19 cellular contexts compared by ENCODE assay signal in the genomic region with DNA sequence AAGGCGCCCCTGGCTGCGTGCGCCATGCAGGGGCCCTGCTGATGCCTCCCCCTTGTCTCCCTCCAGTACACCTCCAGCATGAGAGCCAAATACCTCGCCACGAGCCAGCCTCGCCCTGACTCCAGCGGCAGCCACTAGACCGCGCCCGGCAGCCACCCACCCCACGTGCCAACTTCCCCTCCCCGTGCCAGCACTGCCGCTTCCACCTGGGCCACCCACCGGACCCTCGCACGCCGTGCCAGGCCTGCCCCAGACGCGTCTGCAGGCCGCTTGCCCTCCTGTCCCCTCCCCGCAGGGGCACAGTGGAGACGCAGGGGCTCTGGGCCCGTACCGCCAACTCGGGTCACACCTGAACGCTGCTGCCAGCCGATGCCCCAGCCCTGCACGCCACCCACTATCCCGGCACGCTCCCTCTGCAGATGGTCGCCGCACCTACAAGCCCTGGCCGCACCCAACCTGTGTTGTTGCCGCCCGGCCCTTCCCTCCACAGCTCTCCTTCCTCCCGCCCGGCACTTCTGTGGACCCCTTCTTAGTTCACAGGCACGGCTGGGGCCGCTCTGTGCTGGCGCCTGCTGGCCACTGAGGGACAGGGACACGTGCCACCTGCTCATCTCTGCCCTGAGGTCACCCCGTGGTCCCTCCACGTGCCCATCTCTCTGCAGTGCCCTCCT. TPM values are rescaled to one million over a fixed set of nuclear protein-coding genes. Genes with fewer than 3 reads are reported as not detected.
DNase-seq lines count a peak whose midpoint lies in the region; ATAC-seq, FAIRE-seq and TF ChIP-seq lines count a peak whose summit lies in the region.
"Had no signal": no experiment of that assay in that cellular context is flagged by ENCODE, and none has a peak within 500 bp of the region (broad histone marks: within the 10 kb centered on the region; RNA-seq: fewer than 3 reads in every experiment).

No MANE protein-coding gene starts in this region.

- peak; percentile 18 to 41; a peak in 3 of 4 replicates for TF ChIP-seq RAD21 in H1 (IDR thresholded peaks at IDR 0.05 in 1 of 2, conservative IDR thresholded peaks at IDR 0.05 in 1 of 2; ENCODE audit: low read depth in 2 of 2, low read length in 2 of 2)

- H3K18ac ChIP-seq in H1 (ENCODE audit: extremely low read depth, low read length) = no peak overlapping the region

- H3K79me2 ChIP-seq in DND-41 (ENCODE audit: insufficient read depth, low read length) (no peaks in the 10 kb centered on the region), H1 (ENCODE audit: control insufficient read depth in 1 of 2, insufficient read depth in 2 of 2, low read length in 2 of 2) (no peaks in the 10 kb centered on the region)

- DNase-seq in DND-41 (no peak), NT2/D1 (ENCODE audit: low read depth, low spot score) (no peak), H1 (ENCODE audit: low read depth in 1 of 2, low spot score in 2 of 2) (no peak), mucosa of descending colon (peak in 2 of 3 donors; percentile 31 to 65), cerebellar nuclear complex (lab: John Stamatoyannopoulos, UW) (no peak), NOMO-1 treated with dmso at 0.1 percent for 144 hours (lab: John Stamatoyannopoulos, UW; ENCODE audit: unreplicated experiment) (no peak)
- DNase-seq in NK-92 treated with Interleukin-12 subunit alpha and Interleukin-12 subunit beta, amount 100 ng/mL, for 24 hours (lab: John Stamatoyannopoulos, UW) = no peak
- DNase-seq: activated CD4-positive, alpha-beta T cell treated with anti-CD3 and anti-CD28 coated beads, Interleukin-2, amount 10 ng/mL, durations not matched to agents 24 days and 14 days; activated CD8-positive, alpha-beta memory T cell treated with anti-CD3 and anti-CD28 coated beads, Interleukin-2, amount 50 U/mL, for 48 hours; colonic mucosa; DMS53; naive thymus-derived CD4-positive, alpha-beta T cell; NCI-H2081; NCI-H510A; SJCRH30; stimulated activated CD4-positive, alpha-beta T cell treated with anti-CD3 and anti-CD28 coated beads, Interleukin-12 subunit alpha, Interleukin-12 subunit beta, amount 100 ng/mL, for 4 hours; thyroid gland had no signal

- FAIRE-seq in H1 (lab: Jason Lieb, UNC) = no peak

- H3K4me3 ChIP-seq in DND-41 (ENCODE audit: low read depth in 1 of 2, low read length in 2 of 2) = no peak overlapping the region
- no peak overlapping the region for H3K4me3 ChIP-seq in NT2/D1 (ENCODE audit: insufficient read length, low read depth)
- H3K4me3 ChIP-seq in H1 (ENCODE audit: extremely low read depth in 1 of 4, insufficient read depth in 2 of 4, low read depth in 3 of 4, low read length in 4 of 4) = no peak overlapping the region
- no peak overlapping the region for H3K4me3 ChIP-seq in mucosa of descending colon
- H3K4me3 ChIP-seq: colonic mucosa, SJCRH30, thyroid gland had no signal

- H3K79me1 ChIP-seq in H1 (ENCODE audit: low read depth, low read length) = peaks cover 3% of the 10 kb centered on the region; the same call in 1 of the 2 replicates

- H3K23ac ChIP-seq in H1 (ENCODE audit: insufficient read length) = no peak overlapping the region

- no peak for TF ChIP-seq POLR2A in H1 (IDR thresholded peaks at IDR 0.05; ENCODE audit: control extremely low read depth in 1 of 2, low read depth in 2 of 2, low read length in 2 of 2)

- no peaks in the 10 kb centered on the region for H3K9me3 ChIP-seq in DND-41 (ENCODE audit: insufficient read depth, low read length, severe bottlenecking)
- H3K9me3 ChIP-seq in NT2/D1 (ENCODE audit: insufficient read depth, low read length) = no peaks in the 10 kb centered on the region
- H3K9me3 ChIP-seq in H1 (ENCODE audit: insufficient read depth in 2 of 2, low read depth in 1 of 2, low read length in 1 of 2) = peaks cover 0 to under 1% of the 10 kb centered on the region in 2 experiments; a peak in 1 of 4 replicates
- H3K9me3 ChIP-seq in mucosa of descending colon = no peaks in the 10 kb centered on the region
- H3K9me3 ChIP-seq: colonic mucosa, SJCRH30, thyroid gland had no signal

- no peak overlapping the region for H2BK15ac ChIP-seq in H1 (ENCODE audit: low read length)

- H2BK20ac ChIP-seq in H1 (ENCODE audit: low read length) = no peak overlapping the region

- 94% methylated on average over 35 of the region's 43 CpGs; no CpG with 5 or more reads in 1 of the 2 experiments for WGBS in H1 (ENCODE audit: extremely low coverage in 1 of 2, insufficient coverage in 1 of 2, insufficient read length in 1 of 2, insufficient replicate concordance in 2 of 2, low coverage in 1 of 2, low lambda C conversion rate in 2 of 2, missing lambda C conversion rate in 1 of 2), 2 experiments

- 0 out of 3 replicates have a peak, but pooled peaks have one; percentile 14 for ATAC-seq in DND-41 (ENCODE audit: insufficient read depth, low read depth)
- peak; percentile 40 for ATAC-seq in mucosa of descending colon
- ATAC-seq in HG03196 (IDR thresholded peaks at IDR 0.05; ENCODE audit: unreplicated experiment) = no peak
- ATAC-seq: naive thymus-derived CD4-positive, alpha-beta T cell had no signal

- H3K27ac ChIP-seq in DND-41 (ENCODE audit: low read length) (no peak overlapping the region), H1 (ENCODE audit: low read depth, low read length) (no peak overlapping the region)
- H3K27ac ChIP-seq: colonic mucosa, SJCRH30, thyroid gland had no signal

- no peak overlapping the region for H2BK120ac ChIP-seq in H1 (replicated peaks; ENCODE audit: low read depth, low read length)

- no peak overlapping the region for H3K56ac ChIP-seq in H1 (replicated peaks; ENCODE audit: insufficient read length, low read depth, low read length)

- POLR2A ChIA-PET in H1 (lab: Charles Lee; ENCODE audit: partially characterized antibody) = interaction anchor here (0.8 to 1.3 kb wide), 4 partner anchors 11 to 22 kb away, joined by 3 read pairs; no protein-coding TSS in a partner anchor

- CTCF ChIA-PET in H1 (lab: Charles Lee; ENCODE audit: partially characterized antibody) = interaction anchor here (0.7 to 4.0 kb wide), 13 partner anchors 9 to 210 kb away, joined by 3 to 26 read pairs (median 8); no protein-coding TSS in a partner anchor

- intact Hi-C loops in mucosa of descending colon (cut with DNase I, micrococcal nuclease) = no loop called here

- no peak overlapping the region for H2BK12ac ChIP-seq in H1 (ENCODE audit: low read depth, low read length)

- H2AFZ ChIP-seq in DND-41 (ENCODE audit: low read depth, low read length) = no peak overlapping the region
- no peak overlapping the region for H2AFZ ChIP-seq in H1 (ENCODE audit: low read length)

- H3K4me1 ChIP-seq in DND-41 (ENCODE audit: insufficient read depth, low read length) (no peaks in the 10 kb centered on the region), NT2/D1 (ENCODE audit: insufficient read depth, insufficient read length) (peaks cover 17% of the 10 kb centered on the region), H1 (replicated peaks in 1 of 4; ENCODE audit: control insufficient read depth in 3 of 4, insufficient read depth in 4 of 4, low read length in 3 of 4) (peaks cover 0 to 4% (median under 1%) of the 10 kb centered on the region in 4 experiments; a peak in 2 of 7 replicates), mucosa of descending colon (ENCODE audit: low read depth) (peaks cover 10% of the 10 kb centered on the region)
- H3K4me1 ChIP-seq: colonic mucosa, SJCRH30 had no signal

- TF ChIP-seq EP300 in H1 (IDR thresholded peaks at IDR 0.05; ENCODE audit: borderline replicate concordance in 1 of 2, low read depth in 2 of 2, low read length in 2 of 2) = no peak

- H3K14ac ChIP-seq in H1 (ENCODE audit: insufficient read length) = no peak overlapping the region

- H3K27me3 ChIP-seq in DND-41 (ENCODE audit: insufficient read depth, low read length, poor library complexity) (no peaks in the 10 kb centered on the region), NT2/D1 (ENCODE audit: insufficient read depth, insufficient read length) (no peaks in the 10 kb centered on the region), H1 (replicated peaks in 1 of 4; ENCODE audit: control insufficient read depth in 3 of 4, extremely low read depth in 1 of 4, insufficient read depth in 3 of 4, low read length in 3 of 4) (no peaks in the 10 kb centered on the region)
- H3K27me3 ChIP-seq: colonic mucosa, SJCRH30, thyroid gland had no signal

- H4K5ac ChIP-seq in H1 (ENCODE audit: insufficient read length, low read depth, low read length) = no peak overlapping the region

- TF ChIP-seq CTCF in DND-41 (IDR thresholded peaks at IDR 0.05; ENCODE audit: borderline replicate concordance, extremely low read depth, low read length, poor library complexity, severe bottlenecking) (peak; percentile 30), H1 (IDR thresholded peaks at IDR 0.05; ENCODE audit: control extremely low read depth in 1 of 3, insufficient read depth in 1 of 3, low read depth in 1 of 3, low read length in 3 of 3) (peak in 2 of 3 experiments; percentile 34 to 44; a peak in 2 of 4 replicates), mucosa of descending colon (IDR thresholded peaks at IDR 0.05) (no peak)

- H2AK5ac ChIP-seq in H1 (ENCODE audit: low read depth, low read length) = no peak overlapping the region

- no peak overlapping the region for H4K8ac ChIP-seq in H1 (ENCODE audit: extremely low read depth, insufficient read depth, low read length)

- H4K20me1 ChIP-seq in DND-41 (ENCODE audit: insufficient read depth, low read length) = peaks cover 19% of the 10 kb centered on the region
- peaks cover 0 to 19% of the 10 kb centered on the region in 2 experiments for H4K20me1 ChIP-seq in H1 (replicated peaks in 1 of 2; ENCODE audit: control insufficient read depth in 1 of 2, insufficient read depth in 2 of 2, low read length in 2 of 2)

- H3K9ac ChIP-seq in DND-41 (ENCODE audit: low read depth, low read length) = no peak overlapping the region
- H3K9ac ChIP-seq in NT2/D1 (ENCODE audit: insufficient read length, low read depth) = peak overlapping the region; percentile 21
- no peak overlapping the region for H3K9ac ChIP-seq in H1 (replicated peaks in 1 of 4; ENCODE audit: extremely low read depth in 1 of 4, low read depth in 3 of 4, low read length in 3 of 4)

- no peak overlapping the region for H4K91ac ChIP-seq in H1 (replicated peaks; ENCODE audit: insufficient read length, low read length)

- no peak overlapping the region for H3K4me2 ChIP-seq in DND-41 (ENCODE audit: insufficient read depth, low read length)
- no peak overlapping the region for H3K4me2 ChIP-seq in H1 (ENCODE audit: insufficient read depth in 1 of 2, low read depth in 2 of 2, low read length in 2 of 2)

- peaks cover 5% of the 10 kb centered on the region; the same call in 1 of the 2 replicates for H3K23me2 ChIP-seq in H1 (ENCODE audit: low read depth, low read length)

- H2BK5ac ChIP-seq in H1 (ENCODE audit: low read depth, low read length) = no peak overlapping the region

- no peak overlapping the region for H3K4ac ChIP-seq in H1 (replicated peaks; ENCODE audit: insufficient read length, low read depth, low read length)

- peaks cover 65% of the 10 kb centered on the region for H3K36me3 ChIP-seq in DND-41 (ENCODE audit: insufficient read depth, low read length)
- H3K36me3 ChIP-seq in NT2/D1 (ENCODE audit: insufficient read depth, insufficient read length, low read length) = peaks cover 72% of the 10 kb centered on the region
- peaks cover under 1 to 32% (median 8%) of the 10 kb centered on the region in 4 experiments; a peak in 6 of 8 replicates for H3K36me3 ChIP-seq in H1 (ENCODE audit: control insufficient read depth in 2 of 4, insufficient read depth in 4 of 4, low read length in 3 of 4)
- no peaks in the 10 kb centered on the region for H3K36me3 ChIP-seq in mucosa of descending colon (ENCODE audit: low read depth)
- H3K36me3 ChIP-seq: colonic mucosa had no signal

RNA-seq across cellular contexts. Expression of gene AMZ1, which starts 26.3 kb away (rescaled TPM):
- 0.82 and 1.4 TPM in 2 replicates for total RNA-seq in H1 (2021; fragmentation: NEBNext Ultra II Directional; extraction: Animal tissue kit (Norgen Biotek cat#: 25700))
- 0.59 and 1.1 TPM in 2 replicates for polyA plus RNA-seq in H1 (2011; rRNA removed)
- polyA plus RNA-seq in H1 (2011; cell fraction: cytosol; rRNA removed) = 0.58 TPM
- 1.2 TPM for polyA plus RNA-seq in H1 (2011; cell fraction: nucleus; rRNA removed)
- polyA plus RNA-seq in H1 (2012, experiment 1 of 2) = 0.33 to 1.3 TPM (median 0.91 TPM) in 4 replicates
- 0.16 TPM for polyA plus RNA-seq in H1 (2012, experiment 2 of 2)
- polyA plus RNA-seq in H1 (2013, experiment 1 of 2) = 0.65 TPM
- polyA plus RNA-seq in H1 (2013, experiment 2 of 2) = 0.63 TPM
- polyA minus RNA-seq in H1 (2011; rRNA and poly(A)+ RNA removed) = 0.82 and 0.90 TPM in 2 replicates
- 2.0 TPM for polyA minus RNA-seq in H1 (2011; cell fraction: cytosol; rRNA and poly(A)+ RNA removed)
- 2.9 TPM for polyA minus RNA-seq in H1 (2011; cell fraction: nucleus; rRNA and poly(A)+ RNA removed)
- 1 to 10 TPM in 1 of 3 donors, under 1 TPM in 1, not detected in 1; 0.61 to 1.3 TPM for total RNA-seq in mucosa of descending colon
- total RNA-seq: activated CD4-positive, alpha-beta T cell treated with anti-CD3 and anti-CD28 coated beads, Interleukin-2, amount 10 ng/mL, durations not matched to agents 24 days and 14 days; lung microvascular endothelial cell had no signal

RNA-seq across cellular contexts. Expression of gene TTYH3, which starts 30.0 kb away (rescaled TPM):
- 169 and 172 TPM in 2 replicates for total RNA-seq in H1 (2021; fragmentation: NEBNext Ultra II Directional; extraction: Animal tissue kit (Norgen Biotek cat#: 25700))
- 66.2 and 122 TPM in 2 replicates for polyA plus RNA-seq in H1 (2011; rRNA removed)
- polyA plus RNA-seq in H1 (2011; cell fraction: cytosol; rRNA removed) = 46.4 TPM
- polyA plus RNA-seq in H1 (2011; cell fraction: nucleus; rRNA removed) = 147 TPM
- 68.1 to 127 TPM (median 115 TPM) in 4 replicates for polyA plus RNA-seq in H1 (2012, experiment 1 of 2)
- 102 TPM for polyA plus RNA-seq in H1 (2012, experiment 2 of 2)
- 175 TPM for polyA plus RNA-seq in H1 (2013, experiment 1 of 2)
- polyA plus RNA-seq in H1 (2013, experiment 2 of 2) = 184 TPM
- 41.7 and 42.6 TPM in 2 replicates for polyA minus RNA-seq in H1 (2011; rRNA and poly(A)+ RNA removed)
- 87.8 TPM for polyA minus RNA-seq in H1 (2011; cell fraction: cytosol; rRNA and poly(A)+ RNA removed)
- polyA minus RNA-seq in H1 (2011; cell fraction: nucleus; rRNA and poly(A)+ RNA removed) = 79.3 TPM
- 10 to 100 TPM; 23.4 to 63.7 (median 32.1) TPM for total RNA-seq in mucosa of descending colon

Comparison
In these comparisons a context has a peak if more than half of its experiments do, and no peak if none do; other contexts are left out.
1. DNase-seq: peak in mucosa of descending colon (2 of 3); none in DND-41 (single experiment), NT2/D1 (single experiment), H1 (0 of 2), cerebellar nuclear complex (0 of 2), NK-92 treated with Interleukin-12 subunit alpha and Interleukin-12 subunit beta, amount 100 ng/mL, for 24 hours (single experiment) and NOMO-1 treated with dmso at 0.1 percent for 144 hours (single experiment).